ENCODE assay signal across 9 cellular contexts in genomic region chr13:62040078-62040477, GRCh38.
"Had no signal": no experiment of that assay in that cellular context is flagged by ENCODE, and none has a peak within 500 bp of the region (broad histone marks: within the 10 kb centered on the region; RNA-seq: fewer than 3 reads in every experiment).

No MANE protein-coding gene starts in this region.

- H3K9ac ChIP-seq: GM23248, KMS-11 had no signal

- H3K4me3 Mint-ChIP-seq: H9, HFFc6 had no signal

- H3K27ac ChIP-seq: GM23248, KMS-11 had no signal

- H3K9me3 Mint-ChIP-seq: H9 had no signal

- H3K4me3 ChIP-seq: GM23248 had no signal

- H3K4me2 ChIP-seq: KMS-11 had no signal

- FAIRE-seq: H54, HTR-8/SVneo had no signal

- DNase-seq: GM23248, GOT3, H9, HCEC 1CT, HFFc6, KBM-7 had no signal

- H3K4me1 Mint-ChIP-seq: H9 had no signal

- H3K27ac Mint-ChIP-seq: H9, HFFc6 had no signal

- H2AFZ ChIP-seq: GM23248 had no signal
